ENCODE assay signal across 32 cellular contexts in genomic region chr14:46008348-46008747, GRCh38.
"Had no signal": no experiment of that assay in that cellular context is flagged by ENCODE, and none has a peak within 500 bp of the region (broad histone marks: within the 10 kb centered on the region; RNA-seq: fewer than 3 reads in every experiment).

No MANE protein-coding gene starts in this region.

- H3K4me3 ChIP-seq: PC-9, SJCRH30, SK-N-MC had no signal

- FAIRE-seq: RCC 7860 had no signal

- H3K4me1 ChIP-seq: SJCRH30 had no signal

- ATAC-seq: Panc1, Right ventricle myocardium inferior, SK-N-SH treated with all-trans-retinoic acid at 6 μM for 48 hours had no signal

- H3K27ac ChIP-seq: PC-9, RWPE1, SJCRH30, SK-N-MC had no signal

- H3K4me2 ChIP-seq: PC-9 had no signal

- H3K36me3 ChIP-seq: SJCRH30 had no signal

- H3K9me3 ChIP-seq: SJCRH30 had no signal

- H2AFZ ChIP-seq: PC-9 had no signal

- DNase-seq: Karpas-422, MM.1S, MV-4-11, NCI-H1092, NCI-H1105, NCI-H1417 treated with DMSO at 0.1 percent for 48 hours, NCI-H1436 treated with DMSO at 0.1 percent for 48 hours, NCI-H1694 treated with DMSO at 0.1 percent for 48 hours, NCI-H187 treated with DMSO at 0.1 percent for 48 hours, NCI-H2029, NCI-H2081 treated with DMSO at 0.1 percent for 48 hours, NCI-H2107, NCI-H2171, NCI-H226, NCI-H446 treated with DMSO at 0.1 percent for 48 hours, NCI-H510A, NCI-H524, NCI-H526, NCI-H69, NCI-H748 treated with DMSO at 0.1 percent for 48 hours, NCI-H82, PC-9, SHP77, SIG-M5, SJCRH30, SW 1271 had no signal

- H3K27me3 ChIP-seq: SJCRH30 had no signal
